Comparison of ENCODE assay signal across 10 cellular contexts in the genomic region with DNA sequence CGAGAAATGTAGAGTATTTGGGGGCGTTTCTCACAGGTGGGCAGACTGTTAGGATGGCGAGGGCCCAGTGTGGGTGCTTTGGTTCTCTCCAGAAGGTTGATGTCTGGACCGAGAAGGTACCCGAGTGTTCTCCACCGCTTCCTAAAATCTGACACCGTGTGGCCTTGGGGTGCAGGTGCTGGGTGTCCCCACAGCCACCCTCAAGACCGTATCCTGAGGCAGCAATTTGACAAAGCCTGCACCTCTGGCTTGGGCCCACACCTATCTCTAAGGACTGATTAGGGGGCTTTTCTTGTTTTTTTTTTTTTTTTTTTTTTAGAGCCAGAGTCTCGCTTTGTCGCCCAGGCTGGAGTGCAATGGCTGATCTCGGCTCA. TPM values are rescaled to one million over a fixed set of nuclear protein-coding genes. Genes with fewer than 3 reads are reported as not detected.
DNase-seq lines count a peak whose midpoint lies in the region; ATAC-seq and TF ChIP-seq lines count a peak whose summit lies in the region.
"Had no signal": no experiment of that assay in that cellular context is flagged by ENCODE, and none has a peak within 500 bp of the region (broad histone marks: within the 10 kb centered on the region; RNA-seq: fewer than 3 reads in every experiment).

No MANE protein-coding gene starts in this region.

- H2BK5ac ChIP-seq in mesenchymal stem cell (ENCODE audit: low read depth, low read length, poor library complexity, severe bottlenecking) = no peak overlapping the region

- H3K4me3 Mint-ChIP-seq in type B pancreatic cell = peak overlapping the region; percentile 82
- H3K4me3 Mint-ChIP-seq: activated naive CD8-positive, alpha-beta T cell treated with anti-CD3 and anti-CD28 coated beads, Interleukin-2, amount 10 ng/mL, durations not matched to agents 7 days and 5 days had no signal

- H3K4me1 Mint-ChIP-seq in type B pancreatic cell (ENCODE audit: unreplicated experiment) = peaks cover 5% of the 10 kb centered on the region
- H3K4me1 Mint-ChIP-seq: activated naive CD8-positive, alpha-beta T cell treated with anti-CD3 and anti-CD28 coated beads, Interleukin-2, amount 10 ng/mL, durations not matched to agents 7 days and 5 days had no signal

- H3K27ac Mint-ChIP-seq in type B pancreatic cell = no peak overlapping the region
- H3K27ac Mint-ChIP-seq: activated naive CD8-positive, alpha-beta T cell treated with anti-CD3 and anti-CD28 coated beads, Interleukin-2, amount 10 ng/mL, durations not matched to agents 7 days and 5 days had no signal

- TF ChIP-seq POLR2A in breast epithelium (IDR thresholded peaks at IDR 0.05) = no peak

- ATAC-seq in Right ventricle myocardium superior (ENCODE audit: poor library complexity) = no peak
- no peak for ATAC-seq in GM21529 (IDR thresholded peaks at IDR 0.05; ENCODE audit: unreplicated experiment)
- no peak for ATAC-seq in HG03139 (IDR thresholded peaks at IDR 0.05; ENCODE audit: unreplicated experiment)

- H4K8ac ChIP-seq in mesenchymal stem cell (ENCODE audit: low read length) = no peak overlapping the region

- no peak overlapping the region for H3K14ac ChIP-seq in mesenchymal stem cell (ENCODE audit: low read length in 2 of 2)

- H3K36me3 ChIP-seq in cardiac muscle cell (peaks cover 19% of the 10 kb centered on the region), breast epithelium (no peaks in the 10 kb centered on the region), mesenchymal stem cell (ENCODE audit: control insufficient read depth in 1 of 2, insufficient read depth in 2 of 2, low read depth in 1 of 2, low read length in 2 of 2) (peaks cover 26 to 27% of the 10 kb centered on the region in 2 experiments)

- H3K18ac ChIP-seq in mesenchymal stem cell (ENCODE audit: low read depth in 1 of 2, low read length in 2 of 2) = no peak overlapping the region

- no peaks in the 10 kb centered on the region for H3K27me3 ChIP-seq in cardiac muscle cell
- no peaks in the 10 kb centered on the region for H3K27me3 ChIP-seq in breast epithelium
- H3K27me3 ChIP-seq in mesenchymal stem cell (ENCODE audit: control insufficient read depth in 1 of 2, insufficient read depth in 1 of 2, low read length in 2 of 2) = no peaks in the 10 kb centered on the region

- H3K9ac ChIP-seq in mesenchymal stem cell (ENCODE audit: low read length) = peak overlapping the region; percentile 82

- H3K4me1 ChIP-seq in cardiac muscle cell (ENCODE audit: low read depth) (peaks cover 7% of the 10 kb centered on the region), breast epithelium (peaks cover 5 to 6% of the 10 kb centered on the region in 2 donors), mesenchymal stem cell (ENCODE audit: control insufficient read depth, insufficient read depth, low read depth, low read length) (peaks cover 16% of the 10 kb centered on the region)

- no peaks in the 10 kb centered on the region for H3K9me3 ChIP-seq in cardiac muscle cell (ENCODE audit: low read depth)
- H3K9me3 ChIP-seq in breast epithelium = no peaks in the 10 kb centered on the region
- H3K9me3 ChIP-seq in mesenchymal stem cell (ENCODE audit: control insufficient read depth, low read length) = no peaks in the 10 kb centered on the region

- peaks cover 38% of the 10 kb centered on the region for H3K79me1 ChIP-seq in mesenchymal stem cell (replicated peaks; ENCODE audit: low read length, poor library complexity, severe bottlenecking)

- no peak overlapping the region for H4K91ac ChIP-seq in mesenchymal stem cell (ENCODE audit: low read length)

- H3K4me3 ChIP-seq in cardiac muscle cell (peak overlapping the region; percentile 79), breast epithelium (peak overlapping the region; percentile 62 to 86 (median 77)), mesenchymal stem cell (ENCODE audit: insufficient read depth in 1 of 2, low read depth in 1 of 2, low read length in 2 of 2) (peak overlapping the region; percentile 87 to 90)

- H2BK12ac ChIP-seq in mesenchymal stem cell (ENCODE audit: low read length in 2 of 2) = no peak overlapping the region

- H2AFZ ChIP-seq in mesenchymal stem cell (ENCODE audit: low read depth, low read length) = peak overlapping the region; percentile 85

- no peak overlapping the region for H2BK15ac ChIP-seq in mesenchymal stem cell (ENCODE audit: low read depth, poor library complexity, severe bottlenecking)

- no peak overlapping the region for H3K23ac ChIP-seq in mesenchymal stem cell (ENCODE audit: low read length in 2 of 2)

- H2AK5ac ChIP-seq in mesenchymal stem cell (ENCODE audit: low read length, severe bottlenecking) = no peak overlapping the region

- no peaks in the 10 kb centered on the region for H3K27me3 Mint-ChIP-seq in type B pancreatic cell

- DNase-seq in cardiac muscle cell (ENCODE audit: low read depth in 1 of 2, low spot score in 1 of 2) (no peak), Right ventricle myocardium superior (no peak), breast epithelium (ENCODE audit: low spot score in 2 of 2) (no peak), mesenchymal stem cell (no peak), type B pancreatic cell (ENCODE audit: extremely low spot score, unreplicated experiment) (no peak), amniotic stem cell (lab: John Stamatoyannopoulos, UW) (no peak)
- DNase-seq: activated naive CD8-positive, alpha-beta T cell treated with anti-CD3 and anti-CD28 coated beads, Interleukin-2, amount 10 ng/mL, durations not matched to agents 7 days and 5 days; stimulated activated CD4-positive, alpha-beta T cell treated with anti-CD3 and anti-CD28 coated beads, Interleukin-15, amount 100 ng/mL, for 24 hours had no signal

- H3K9me3 Mint-ChIP-seq in type B pancreatic cell = no peaks in the 10 kb centered on the region
- H3K9me3 Mint-ChIP-seq: activated naive CD8-positive, alpha-beta T cell treated with anti-CD3 and anti-CD28 coated beads, Interleukin-2, amount 10 ng/mL, durations not matched to agents 7 days and 5 days had no signal

- no peak overlapping the region for H2BK120ac ChIP-seq in mesenchymal stem cell (ENCODE audit: low read depth, low read length)

- peak overlapping the region in 1 of 2 experiments; percentile 24 for H3K4ac ChIP-seq in mesenchymal stem cell (ENCODE audit: low read depth in 1 of 2, low read length in 2 of 2)

- WGBS in mesenchymal stem cell = 62% methylated on average over 10 of the region's 11 CpGs

- H3K36me3 Mint-ChIP-seq in type B pancreatic cell = no peaks in the 10 kb centered on the region
- H3K36me3 Mint-ChIP-seq: activated naive CD8-positive, alpha-beta T cell treated with anti-CD3 and anti-CD28 coated beads, Interleukin-2, amount 10 ng/mL, durations not matched to agents 7 days and 5 days had no signal

- H3K4me2 ChIP-seq in mesenchymal stem cell (ENCODE audit: low read length, poor library complexity, severe bottlenecking) = peak overlapping the region; percentile 98

- TF ChIP-seq CTCF in cardiac muscle cell (IDR thresholded peaks at IDR 0.05; ENCODE audit: low read depth, low read length) = no peak
- TF ChIP-seq CTCF in breast epithelium (IDR thresholded peaks at IDR 0.05) = no peak
- TF ChIP-seq CTCF in type B pancreatic cell (conservative IDR thresholded peaks at IDR 0.05) = no peak

- intact Hi-C loops in Right ventricle myocardium superior (cut with DNase I) = no loop called here
- intact Hi-C loops in breast epithelium (cut with DNase I; ENCODE audit: low total_unique reads) = no loop called here

- H3K27ac ChIP-seq in cardiac muscle cell (peak overlapping the region; percentile 79), breast epithelium (peak overlapping the region; percentile 61 to 85), mesenchymal stem cell (ENCODE audit: low read length, poor library complexity, severe bottlenecking) (no peak overlapping the region)

RNA-seq across cellular contexts. Expression of a gene that starts 1.3 kb away (rescaled TPM):
- 43.1 and 62.2 TPM in 2 replicates for total RNA-seq in cardiac muscle cell
- 25.9 and 33.7 TPM in 2 replicates for polyA plus RNA-seq in cardiac muscle cell
- 23.3 TPM for total RNA-seq in Right ventricle myocardium superior
- 10 to 100 TPM; 13.9 to 18.1 (median 15.1) TPM for total RNA-seq in breast epithelium
- polyA plus RNA-seq in mesenchymal stem cell (2013, experiment 1 of 2) = 6.6 TPM
- 6.3 TPM for polyA plus RNA-seq in mesenchymal stem cell (2013, experiment 2 of 2)
- 22.7 and 24.2 TPM in 2 replicates for total RNA-seq in type B pancreatic cell (ENCODE audit: low replicate concordance)

RNA-seq across cellular contexts. Expression of a gene that starts 19.6 kb away (rescaled TPM):
- 64.7 and 76.2 TPM in 2 replicates for total RNA-seq in cardiac muscle cell
- 79.9 and 103 TPM in 2 replicates for polyA plus RNA-seq in cardiac muscle cell
- total RNA-seq in Right ventricle myocardium superior = 41.7 TPM
- total RNA-seq in breast epithelium = 10 to 100 TPM; 35.4 to 39.8 (median 36.7) TPM
- polyA plus RNA-seq in mesenchymal stem cell (2013, experiment 1 of 2) = 75.7 TPM
- 66.5 TPM for polyA plus RNA-seq in mesenchymal stem cell (2013, experiment 2 of 2)
- total RNA-seq in type B pancreatic cell (ENCODE audit: low replicate concordance) = 50.0 and 55.2 TPM in 2 replicates

RNA-seq across cellular contexts. Expression of a gene that starts 40.3 kb away (rescaled TPM):
- not detected in 2 replicates for total RNA-seq in cardiac muscle cell
- 0.37 and 1.2 TPM in 2 replicates for polyA plus RNA-seq in cardiac muscle cell
- total RNA-seq in Right ventricle myocardium superior = not detected
- not detected for total RNA-seq in breast epithelium
- not detected for polyA plus RNA-seq in mesenchymal stem cell (2013, experiment 1 of 2)
- not detected for polyA plus RNA-seq in mesenchymal stem cell (2013, experiment 2 of 2)
- total RNA-seq in type B pancreatic cell (ENCODE audit: low replicate concordance) = not detected in 2 replicates
- total RNA-seq: activated naive CD8-positive, alpha-beta T cell treated with anti-CD3 and anti-CD28 coated beads, Interleukin-2, amount 10 ng/mL, durations not matched to agents 7 days and 5 days had no signal
